17 cellular contexts compared by ENCODE assay signal in genomic region chr4:153084249-153084648, GRCh38.
DNase-seq lines count a peak whose midpoint lies in the region; ATAC-seq, FAIRE-seq and TF ChIP-seq lines count a peak whose summit lies in the region.
"Had no signal": no experiment of that assay in that cellular context is flagged by ENCODE, and none has a peak within 500 bp of the region (broad histone marks: within the 10 kb centered on the region; RNA-seq: fewer than 3 reads in every experiment).

No MANE protein-coding gene starts in this region.

- H4K91ac ChIP-seq in H1 (replicated peaks; ENCODE audit: insufficient read length, low read length), result peak overlapping the region; percentile 77

- no peaks in the 10 kb centered on the region for H4K20me1 ChIP-seq in H1 (replicated peaks in 1 of 2; ENCODE audit: control insufficient read depth in 1 of 2, insufficient read depth in 2 of 2, low read length in 2 of 2)

- DNase-seq in activated CD4-positive, alpha-beta T cell treated with anti-CD3 and anti-CD28 coated beads, Interleukin-2, amount 10 ng/mL, durations not matched to agents 24 days and 14 days, result peak; percentile 40
- no peak for DNase-seq in activated CD4-positive, alpha-beta T cell treated with anti-CD3 and anti-CD28 coated beads for 48 hours
- DNase-seq in H1 (ENCODE audit: low read depth in 1 of 2, low spot score in 2 of 2) (no peak), neural crest cell (ENCODE audit: low read depth, low spot score) (no peak), NOMO-1 treated with dmso at 0.1 percent for 144 hours (lab: John Stamatoyannopoulos, UW; ENCODE audit: unreplicated experiment) (no peak)
- no peak for DNase-seq in activated naive CD8-positive, alpha-beta T cell treated with anti-CD3 and anti-CD28 coated beads, Interleukin-2, amount 50 U/mL, for 24 hours
- DNase-seq: 8988T; BE2C; Caco-2; CD4-positive, alpha-beta T cell; GDM1; NCI-H1105; OCI-M1; SHP77 had no signal

- no peak overlapping the region for H3K9ac ChIP-seq in H1 (replicated peaks in 1 of 4; ENCODE audit: extremely low read depth in 1 of 4, low read depth in 3 of 4, low read length in 3 of 4)

- peaks cover 17% of the 10 kb centered on the region for H3K4me1 Mint-ChIP-seq in activated CD4-positive, alpha-beta T cell treated with anti-CD3 and anti-CD28 coated beads, Interleukin-2, amount 10 ng/mL, durations not matched to agents 24 days and 14 days
- H3K4me1 Mint-ChIP-seq in neural crest cell, result peaks cover 73% of the 10 kb centered on the region
- H3K4me1 Mint-ChIP-seq in activated naive CD8-positive, alpha-beta T cell treated with anti-CD3 and anti-CD28 coated beads, Interleukin-2, amount 50 U/mL, for 24 hours, result peaks cover 63% of the 10 kb centered on the region

- intact Hi-C loops in activated CD4-positive, alpha-beta T cell treated with anti-CD3 and anti-CD28 coated beads, Interleukin-2, amount 10 ng/mL, durations not matched to agents 24 days and 14 days (cut with micrococcal nuclease), result no loop called here

- H3K27ac ChIP-seq in H1 (ENCODE audit: low read depth, low read length) (no peak overlapping the region), temporal lobe (ENCODE audit: low read depth, low read length) (peak overlapping the region; percentile 100)

- no peak for TF ChIP-seq EP300 in H1 (IDR thresholded peaks at IDR 0.05; ENCODE audit: borderline replicate concordance in 1 of 2, low read depth in 2 of 2, low read length in 2 of 2)

- TF ChIP-seq POLR2A in H1 (IDR thresholded peaks at IDR 0.05; ENCODE audit: control extremely low read depth in 1 of 2, low read depth in 2 of 2, low read length in 2 of 2), result no peak

- 82% methylated on average over 7 of the region's 7 CpGs; no CpG with 5 or more reads in 1 of the 2 experiments for WGBS in H1 (ENCODE audit: extremely low coverage in 1 of 2, insufficient coverage in 1 of 2, insufficient read length in 1 of 2, insufficient replicate concordance in 2 of 2, low coverage in 1 of 2, low lambda C conversion rate in 2 of 2, missing lambda C conversion rate in 1 of 2), 2 experiments

- H3K9me3 Mint-ChIP-seq in activated CD4-positive, alpha-beta T cell treated with anti-CD3 and anti-CD28 coated beads, Interleukin-2, amount 10 ng/mL, durations not matched to agents 24 days and 14 days, result peaks cover 4% of the 10 kb centered on the region
- H3K9me3 Mint-ChIP-seq in neural crest cell, result peaks cover 2% of the 10 kb centered on the region
- no peaks in the 10 kb centered on the region for H3K9me3 Mint-ChIP-seq in activated naive CD8-positive, alpha-beta T cell treated with anti-CD3 and anti-CD28 coated beads, Interleukin-2, amount 50 U/mL, for 24 hours
- H3K9me3 Mint-ChIP-seq: CD4-positive, alpha-beta T cell had no signal

- H3K18ac ChIP-seq in H1 (ENCODE audit: extremely low read depth, low read length), result 0 out of 2 replicates have a peak overlapping the region, but pooled peaks have one; percentile 41

- POLR2A ChIA-PET in H1 (lab: Charles Lee; ENCODE audit: partially characterized antibody), result no interaction called here

- no peaks in the 10 kb centered on the region for H3K36me3 ChIP-seq in H1 (ENCODE audit: control insufficient read depth in 2 of 4, insufficient read depth in 4 of 4, low read length in 3 of 4)
- H3K36me3 ChIP-seq: BE2C had no signal

- peak overlapping the region; percentile 50 for H3K4ac ChIP-seq in H1 (replicated peaks; ENCODE audit: insufficient read length, low read depth, low read length)

- peak overlapping the region; percentile 65 for H2AK5ac ChIP-seq in H1 (ENCODE audit: low read depth, low read length)

- H3K14ac ChIP-seq in H1 (ENCODE audit: insufficient read length), result no peak overlapping the region

- no peak overlapping the region for H3K4me2 ChIP-seq in H1 (ENCODE audit: insufficient read depth in 1 of 2, low read depth in 2 of 2, low read length in 2 of 2)

- H3K23ac ChIP-seq in H1 (ENCODE audit: insufficient read length), result no peak overlapping the region

- no peak overlapping the region for H2AFZ ChIP-seq in H1 (ENCODE audit: low read length)

- H3K9me3 ChIP-seq in H1 (ENCODE audit: insufficient read depth in 2 of 2, low read depth in 1 of 2, low read length in 1 of 2), result no peaks in the 10 kb centered on the region
- H3K9me3 ChIP-seq: BE2C, Caco-2 had no signal

- H4K5ac ChIP-seq in H1 (ENCODE audit: insufficient read length, low read depth, low read length), result no peak overlapping the region

- ATAC-seq in GM19395 (IDR thresholded peaks at IDR 0.05; ENCODE audit: unreplicated experiment), result no peak
- ATAC-seq in activated naive CD8-positive, alpha-beta T cell treated with anti-CD3 and anti-CD28 coated beads, Interleukin-2, amount 50 U/mL, for 24 hours, result no peak

- TF ChIP-seq CTCF in H1 (IDR thresholded peaks at IDR 0.05; ENCODE audit: control extremely low read depth in 1 of 3, insufficient read depth in 1 of 3, low read depth in 1 of 3, low read length in 3 of 3), result no peak
- TF ChIP-seq CTCF in neural crest cell (conservative IDR thresholded peaks at IDR 0.05), result no peak

- H3K23me2 ChIP-seq in H1 (ENCODE audit: low read depth, low read length), result no peaks in the 10 kb centered on the region

- FAIRE-seq in H1 (lab: Jason Lieb, UNC), result no peak

- no peak for TF ChIP-seq RAD21 in H1 (IDR thresholded peaks at IDR 0.05 in 1 of 2, conservative IDR thresholded peaks at IDR 0.05 in 1 of 2; ENCODE audit: low read depth in 2 of 2, low read length in 2 of 2)

- CTCF ChIA-PET in H1 (lab: Charles Lee; ENCODE audit: partially characterized antibody), result interaction anchor here (0.6 to 5.3 kb wide), 31 partner anchors 9 to 334 kb away, joined by 3 to 92 read pairs (median 4); partner anchors contain the start of genes ARFIP1 and TIGD4

- peaks cover 0 to 7% (median 2%) of the 10 kb centered on the region in 4 experiments; a peak in 2 of 7 replicates for H3K27me3 ChIP-seq in H1 (replicated peaks in 1 of 4; ENCODE audit: control insufficient read depth in 3 of 4, extremely low read depth in 1 of 4, insufficient read depth in 3 of 4, low read length in 3 of 4)
- H3K27me3 ChIP-seq: BE2C had no signal

- H3K4me1 ChIP-seq in H1 (replicated peaks in 1 of 4; ENCODE audit: control insufficient read depth in 3 of 4, insufficient read depth in 4 of 4, low read length in 3 of 4), result peaks cover 3 to 21% (median 15%) of the 10 kb centered on the region in 4 experiments
- H3K4me1 ChIP-seq: BE2C had no signal

- H3K27ac Mint-ChIP-seq in activated CD4-positive, alpha-beta T cell treated with anti-CD3 and anti-CD28 coated beads, Interleukin-2, amount 10 ng/mL, durations not matched to agents 24 days and 14 days, result no peak overlapping the region
- H3K27ac Mint-ChIP-seq in neural crest cell (ENCODE audit: unreplicated experiment), result peak overlapping the region; percentile 8
- no peak overlapping the region for H3K27ac Mint-ChIP-seq in activated naive CD8-positive, alpha-beta T cell treated with anti-CD3 and anti-CD28 coated beads, Interleukin-2, amount 50 U/mL, for 24 hours

- H3K36me3 Mint-ChIP-seq in activated CD4-positive, alpha-beta T cell treated with anti-CD3 and anti-CD28 coated beads, Interleukin-2, amount 10 ng/mL, durations not matched to agents 24 days and 14 days (ENCODE audit: low read depth), result no peaks in the 10 kb centered on the region
- no peaks in the 10 kb centered on the region for H3K36me3 Mint-ChIP-seq in neural crest cell (ENCODE audit: low read depth)
- H3K36me3 Mint-ChIP-seq in activated naive CD8-positive, alpha-beta T cell treated with anti-CD3 and anti-CD28 coated beads, Interleukin-2, amount 50 U/mL, for 24 hours (ENCODE audit: low read depth), result no peaks in the 10 kb centered on the region

- H2BK5ac ChIP-seq in H1 (ENCODE audit: low read depth, low read length), result peak overlapping the region; percentile 47; the same call in 1 of the 2 replicates

- H3K79me2 ChIP-seq in H1 (ENCODE audit: control insufficient read depth in 1 of 2, insufficient read depth in 2 of 2, low read length in 2 of 2), result no peaks in the 10 kb centered on the region

- no peak overlapping the region for H4K8ac ChIP-seq in H1 (ENCODE audit: extremely low read depth, insufficient read depth, low read length)

- no peak overlapping the region for H3K4me3 Mint-ChIP-seq in activated CD4-positive, alpha-beta T cell treated with anti-CD3 and anti-CD28 coated beads, Interleukin-2, amount 10 ng/mL, durations not matched to agents 24 days and 14 days
- H3K4me3 Mint-ChIP-seq in neural crest cell, result no peak overlapping the region
- H3K4me3 Mint-ChIP-seq in activated naive CD8-positive, alpha-beta T cell treated with anti-CD3 and anti-CD28 coated beads, Interleukin-2, amount 50 U/mL, for 24 hours, result no peak overlapping the region
- H3K4me3 Mint-ChIP-seq: CD4-positive, alpha-beta T cell had no signal

- H3K4me3 ChIP-seq in H1 (ENCODE audit: extremely low read depth in 1 of 4, insufficient read depth in 2 of 4, low read depth in 3 of 4, low read length in 4 of 4), result no peak overlapping the region
- H3K4me3 ChIP-seq: K562 had no signal

- H2BK120ac ChIP-seq in H1 (replicated peaks; ENCODE audit: low read depth, low read length), result peak overlapping the region; percentile 2

- peak overlapping the region; percentile 95; the same call in 1 of the 2 replicates for H2BK20ac ChIP-seq in H1 (ENCODE audit: low read length)

- peak overlapping the region; percentile 40; the same call in 1 of the 2 replicates for H2BK15ac ChIP-seq in H1 (ENCODE audit: low read length)

- H3K27me3 Mint-ChIP-seq in activated CD4-positive, alpha-beta T cell treated with anti-CD3 and anti-CD28 coated beads, Interleukin-2, amount 10 ng/mL, durations not matched to agents 24 days and 14 days, result peaks cover 24% of the 10 kb centered on the region
- no peaks in the 10 kb centered on the region for H3K27me3 Mint-ChIP-seq in neural crest cell (ENCODE audit: low read depth)
- no peaks in the 10 kb centered on the region for H3K27me3 Mint-ChIP-seq in activated naive CD8-positive, alpha-beta T cell treated with anti-CD3 and anti-CD28 coated beads, Interleukin-2, amount 50 U/mL, for 24 hours
- H3K27me3 Mint-ChIP-seq: CD4-positive, alpha-beta T cell had no signal

- H3K79me1 ChIP-seq in H1 (ENCODE audit: low read depth, low read length), result no peaks in the 10 kb centered on the region

- peak overlapping the region; percentile 84; the same call in 1 of the 2 replicates for H2BK12ac ChIP-seq in H1 (ENCODE audit: low read depth, low read length)

- no peak overlapping the region for H3K56ac ChIP-seq in H1 (replicated peaks; ENCODE audit: insufficient read length, low read depth, low read length)

TF ChIP-seq in H1, 55 proteins besides CTCF, POLR2A, EP300 and RAD21 (continues in another document):
- TF ChIP-seq JUND (IDR thresholded peaks at IDR 0.05; ENCODE audit: low read length), result no peak
- TF ChIP-seq SRF (IDR thresholded peaks at IDR 0.05; ENCODE audit: low read depth, low read length), result no peak
- no peak for TF ChIP-seq RBBP5 (IDR thresholded peaks at IDR 0.05; ENCODE audit: borderline replicate concordance, low read depth, low read length)
- no peak for TF ChIP-seq ATF3 (IDR thresholded peaks at IDR 0.05; ENCODE audit: insufficient read depth, low read depth, low read length)
- no peak for TF ChIP-seq CTBP2 (IDR thresholded peaks at IDR 0.05; ENCODE audit: borderline replicate concordance, insufficient read depth, insufficient read length, low read length)
